Comparison of ENCODE assay signal across 9 cellular contexts in genomic region chr7:152615052-152615741, GRCh38.
DNase-seq lines count a peak whose midpoint lies in the region; ATAC-seq lines count a peak whose summit lies in the region.
"Had no signal": no experiment of that assay in that cellular context is flagged by ENCODE, and none has a peak within 500 bp of the region (broad histone marks: within the 10 kb centered on the region; RNA-seq: fewer than 3 reads in every experiment).

No MANE protein-coding gene starts in this region.

- DNase-seq in Ammon's horn (ENCODE audit: low spot score) (peak; percentile 58), NCI-H2081 treated with DMSO at 0.1 percent for 48 hours (lab: John Stamatoyannopoulos, UW) (peak; percentile 88), amygdala (lab: John Stamatoyannopoulos, UW) (peak in 51 of 56 donors; percentile 3 to 77 (median 38)), middle frontal gyrus (ENCODE audit: extremely low spot score, low spot score) (peak; percentile 8), HuH-7 (ENCODE audit: low spot score) (no peak)
- no peak for DNase-seq in activated T-cell treated with anti-CD3 and anti-CD28 coated beads, Interleukin-2, amount 50 U/mL, for 48 hours
- DNase-seq in activated CD4-positive, alpha-beta T cell treated with anti-CD3 and anti-CD28 coated beads for 48 hours, result no peak
- DNase-seq: KBM-7 had no signal

- no peak for ATAC-seq in GM21717 (IDR thresholded peaks at IDR 0.05; ENCODE audit: unreplicated experiment)

Comparison
In these comparisons a context has a peak if more than half of its experiments do, and no peak if none do; other contexts are left out.
1. DNase-seq: peak in Ammon's horn (single experiment), NCI-H2081 treated with DMSO at 0.1 percent for 48 hours (single experiment), amygdala (51 of 56) and middle frontal gyrus (single experiment); none in activated T-cell treated with anti-CD3 and anti-CD28 coated beads, Interleukin-2, amount 50 U/mL, for 48 hours (0 of 2), activated CD4-positive, alpha-beta T cell treated with anti-CD3 and anti-CD28 coated beads for 48 hours (single experiment) and HuH-7 (single experiment).